Comparison of ENCODE assay signal across 14 cellular contexts in the genomic region with DNA sequence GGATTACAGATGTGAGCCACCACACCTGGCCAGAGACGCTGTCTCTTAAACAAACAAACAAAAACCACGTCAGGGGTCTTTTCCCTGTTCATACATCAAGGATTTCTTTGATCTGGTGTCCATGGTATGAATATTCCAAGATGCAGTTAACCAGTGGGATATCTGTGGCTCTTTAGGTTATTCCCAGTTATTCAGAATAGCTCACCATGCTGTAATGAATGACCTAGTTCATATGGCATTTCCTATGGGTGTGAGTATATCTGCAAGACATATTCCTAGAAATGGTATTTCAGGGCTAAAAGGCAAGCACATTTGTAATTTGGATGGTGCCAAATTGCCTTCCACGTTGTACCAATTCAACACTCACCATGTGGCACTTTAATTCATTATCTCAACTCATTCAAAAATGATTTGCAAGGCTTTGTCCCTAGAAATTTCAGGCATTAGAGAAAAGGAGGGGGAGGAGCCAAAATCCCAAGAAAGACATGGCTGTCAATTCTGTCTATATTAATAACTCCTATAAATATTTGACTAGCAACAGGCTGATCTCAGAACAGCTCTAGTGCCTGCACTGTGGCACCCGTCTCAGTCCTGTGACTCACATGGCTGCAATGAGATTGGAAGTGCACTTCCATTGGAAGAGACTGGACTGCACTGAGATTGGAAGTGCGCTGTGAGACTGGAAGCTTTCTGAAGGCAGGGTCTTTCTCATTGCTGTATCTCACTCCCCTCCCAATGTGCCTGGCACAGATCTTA. TPM values are rescaled to one million over a fixed set of nuclear protein-coding genes. Genes with fewer than 3 reads are reported as not detected.
DNase-seq lines count a peak whose midpoint lies in the region; ATAC-seq and TF ChIP-seq lines count a peak whose summit lies in the region.
"Had no signal": no experiment of that assay in that cellular context is flagged by ENCODE, and none has a peak within 500 bp of the region (broad histone marks: within the 10 kb centered on the region; RNA-seq: fewer than 3 reads in every experiment).

No MANE protein-coding gene starts in this region.

- no peak overlapping the region for H2BK120ac ChIP-seq in mesenchymal stem cell (ENCODE audit: low read depth, low read length)

- H3K4me3 Mint-ChIP-seq in chondrocyte (ENCODE audit: unreplicated experiment), result no peak overlapping the region
- H3K4me3 Mint-ChIP-seq: brain had no signal

- no peaks in the 10 kb centered on the region for H3K9me3 ChIP-seq in Panc1 (ENCODE audit: control insufficient read depth, insufficient read depth, low read depth, low read length)
- H3K9me3 ChIP-seq in mesenchymal stem cell (ENCODE audit: control insufficient read depth, low read length), result no peaks in the 10 kb centered on the region
- H3K9me3 ChIP-seq in ascending aorta, result no peaks in the 10 kb centered on the region
- H3K9me3 ChIP-seq: prostate gland, testis had no signal

- no peak overlapping the region for H2AK5ac ChIP-seq in mesenchymal stem cell (ENCODE audit: low read length, severe bottlenecking)

- peak overlapping the region; percentile 86 for H3K27ac Mint-ChIP-seq in chondrocyte (ENCODE audit: unreplicated experiment)
- H3K27ac Mint-ChIP-seq: activated T-helper 2 cell treated with anti-CD3 and anti-CD28 coated beads, Interferon-gamma antibody, Interleukin-2, Interleukin-4, amounts not matched to agents 10 μg/mL and 5 μg/mL and 100 μg/mL, durations not matched to agents 14 hours and 24 hours and 36 hours had no signal

- no peaks in the 10 kb centered on the region for H3K27me3 ChIP-seq in Panc1 (ENCODE audit: control insufficient read depth, insufficient read depth, low read length)
- no peaks in the 10 kb centered on the region for H3K27me3 ChIP-seq in mesenchymal stem cell (ENCODE audit: control insufficient read depth in 1 of 2, insufficient read depth in 1 of 2, low read length in 2 of 2)
- H3K27me3 ChIP-seq in ascending aorta, result no peaks in the 10 kb centered on the region
- H3K27me3 ChIP-seq: testis had no signal

- H3K27ac ChIP-seq in Panc1 (ENCODE audit: low read length) (no peak overlapping the region), mesenchymal stem cell (ENCODE audit: low read length, poor library complexity, severe bottlenecking) (peak overlapping the region; percentile 60), ascending aorta (no peak overlapping the region)
- H3K27ac ChIP-seq: prostate gland, testis had no signal

- H3K27me3 Mint-ChIP-seq in chondrocyte (ENCODE audit: low read depth), result no peaks in the 10 kb centered on the region

- H3K9me3 Mint-ChIP-seq in chondrocyte (ENCODE audit: low read depth), result peaks cover 4% of the 10 kb centered on the region
- H3K9me3 Mint-ChIP-seq: activated T-helper 2 cell treated with anti-CD3 and anti-CD28 coated beads, Interferon-gamma antibody, Interleukin-2, Interleukin-4, amounts not matched to agents 10 μg/mL and 5 μg/mL and 100 μg/mL, durations not matched to agents 14 hours and 24 hours and 36 hours had no signal

- in situ Hi-C loops in Panc1 (cut with HindIII; ENCODE audit: low pct_unique_long_range_greater_than_20kb, low sequenced_read_pairs), result no loop called here

- H3K36me3 ChIP-seq in Panc1 (ENCODE audit: control insufficient read depth, insufficient read depth, low read length), result no peaks in the 10 kb centered on the region
- H3K36me3 ChIP-seq in mesenchymal stem cell (ENCODE audit: control insufficient read depth in 1 of 2, insufficient read depth in 2 of 2, low read depth in 1 of 2, low read length in 2 of 2), result no peaks in the 10 kb centered on the region
- no peaks in the 10 kb centered on the region for H3K36me3 ChIP-seq in ascending aorta
- H3K36me3 ChIP-seq: prostate gland had no signal

- no peak overlapping the region for H2AFZ ChIP-seq in mesenchymal stem cell (ENCODE audit: low read depth, low read length)

- H3K4ac ChIP-seq in mesenchymal stem cell (ENCODE audit: low read depth in 1 of 2, low read length in 2 of 2), result no peak overlapping the region

- H3K4me1 Mint-ChIP-seq in chondrocyte (ENCODE audit: low read depth), result peaks cover 23% of the 10 kb centered on the region

- intact Hi-C loops in Panc1 (cut with micrococcal nuclease; ENCODE audit: unreplicated experiment) (no loop called here), posterior vena cava (cut with DNase I) (no loop called here), ascending aorta (cut with DNase I) (no loop called here)

- no peak overlapping the region for H4K91ac ChIP-seq in mesenchymal stem cell (ENCODE audit: low read length)

- no peaks in the 10 kb centered on the region for H3K4me1 ChIP-seq in Panc1 (ENCODE audit: control insufficient read depth, insufficient read depth, low read length)
- peaks cover 6% of the 10 kb centered on the region for H3K4me1 ChIP-seq in mesenchymal stem cell (ENCODE audit: control insufficient read depth, insufficient read depth, low read depth, low read length)
- no peaks in the 10 kb centered on the region for H3K4me1 ChIP-seq in ascending aorta
- H3K4me1 ChIP-seq: prostate gland had no signal

- no peak overlapping the region for H3K9ac ChIP-seq in mesenchymal stem cell (ENCODE audit: low read length)

- CTCF ChIA-PET in Panc1 (lab: Charles Lee), result no interaction called here

- H2BK15ac ChIP-seq in mesenchymal stem cell (ENCODE audit: low read depth, poor library complexity, severe bottlenecking), result no peak overlapping the region

- TF ChIP-seq CTCF in Panc1 (IDR thresholded peaks at IDR 0.05), result no peak
- no peak for TF ChIP-seq CTCF in chondrocyte (IDR thresholded peaks at IDR 0.05)
- TF ChIP-seq CTCF in ascending aorta (IDR thresholded peaks at IDR 0.05), result no peak

- no peak overlapping the region for H2BK5ac ChIP-seq in mesenchymal stem cell (ENCODE audit: low read depth, low read length, poor library complexity, severe bottlenecking)

- no peak overlapping the region for H4K8ac ChIP-seq in mesenchymal stem cell (ENCODE audit: low read length)

- no peaks in the 10 kb centered on the region for H3K79me1 ChIP-seq in mesenchymal stem cell (replicated peaks; ENCODE audit: low read length, poor library complexity, severe bottlenecking)

- no peak overlapping the region for H3K14ac ChIP-seq in mesenchymal stem cell (ENCODE audit: low read length in 2 of 2)

- POLR2A ChIA-PET in Panc1 (lab: Charles Lee), result no interaction called here

- no peak overlapping the region for H3K23ac ChIP-seq in mesenchymal stem cell (ENCODE audit: low read length in 2 of 2)

- BruUV-seq in Panc1 (replicated peaks; lab: Mats Ljungman, UMichigan), result no TSS peak

- no peak overlapping the region for H2BK12ac ChIP-seq in mesenchymal stem cell (ENCODE audit: low read length in 2 of 2)

- DNase-seq in EL, result peak; percentile 86
- no peak for DNase-seq in Panc1 (ENCODE audit: low read depth, low spot score)
- no peak for DNase-seq in chondrocyte (ENCODE audit: low spot score)
- DNase-seq in mesenchymal stem cell, result peak; percentile 73
- no peak for DNase-seq in posterior vena cava (ENCODE audit: low spot score)
- DNase-seq in nucleus accumbens (lab: John Stamatoyannopoulos, UW), result no peak
- no peak for DNase-seq in ascending aorta (ENCODE audit: low spot score in 2 of 2)
- DNase-seq: activated CD4-positive, alpha-beta T cell treated with anti-CD3 and anti-CD28 coated beads, Interleukin-2, amount 50 U/mL, for 4 hours; effector CD8-positive, alpha-beta T cell; testis had no signal

- no peak overlapping the region for H3K18ac ChIP-seq in mesenchymal stem cell (ENCODE audit: low read depth in 1 of 2, low read length in 2 of 2)

- H3K4me3 ChIP-seq in Panc1 (ENCODE audit: low read depth in 2 of 2, low read length in 2 of 2), result no peak overlapping the region
- H3K4me3 ChIP-seq in mesenchymal stem cell (ENCODE audit: insufficient read depth in 1 of 2, low read depth in 1 of 2, low read length in 2 of 2), result no peak overlapping the region
- no peak overlapping the region for H3K4me3 ChIP-seq in ascending aorta
- H3K4me3 ChIP-seq: prostate gland, testis had no signal

- WGBS in mesenchymal stem cell, result 18% methylated on average over 1 of the region's 5 CpGs

- ATAC-seq in Panc1, result peak; percentile 60; the same call in 1 of the 2 replicates
- no peak for ATAC-seq in HG03378 (IDR thresholded peaks at IDR 0.05; ENCODE audit: unreplicated experiment)

- no peaks in the 10 kb centered on the region for H3K36me3 Mint-ChIP-seq in chondrocyte (ENCODE audit: low read depth)
- H3K36me3 Mint-ChIP-seq: brain had no signal

- no peak overlapping the region for H3K4me2 ChIP-seq in mesenchymal stem cell (ENCODE audit: low read length, poor library complexity, severe bottlenecking)

RNA-seq across cellular contexts. Expression of a gene that starts 6.0 kb away (rescaled TPM):
- total RNA-seq in Panc1 (2021; ENCODE audit: unreplicated experiment) (316 TPM), chondrocyte (111 to 156 TPM (median 152 TPM) in 3 replicates), posterior vena cava (10 to 100 TPM; 19.1 to 24.8 TPM), ascending aorta (16.8 TPM)
- 199 TPM for polyA plus RNA-seq in Panc1 (2012; ENCODE audit: insufficient read length)
- polyA plus RNA-seq in mesenchymal stem cell (2013, experiment 1 of 2), result 158 TPM
- polyA plus RNA-seq in mesenchymal stem cell (2013, experiment 2 of 2), result 158 TPM

RNA-seq across cellular contexts. Expression of a gene that starts 36.7 kb away (rescaled TPM):
- total RNA-seq in Panc1 (2021; ENCODE audit: unreplicated experiment) (30.9 TPM), chondrocyte (13.4 to 15.1 TPM (median 14.5 TPM) in 3 replicates), posterior vena cava (1 to 10 TPM; 5.9 to 7.1 TPM), ascending aorta (6.9 TPM)
- 28.7 TPM for polyA plus RNA-seq in Panc1 (2012; ENCODE audit: insufficient read length)
- polyA plus RNA-seq in mesenchymal stem cell (2013, experiment 1 of 2), result 10.5 TPM
- 10.0 TPM for polyA plus RNA-seq in mesenchymal stem cell (2013, experiment 2 of 2)

RNA-seq across cellular contexts. Expression of a gene that starts 53.0 kb away (rescaled TPM):
- total RNA-seq in Panc1 (2021; ENCODE audit: unreplicated experiment), result 12.2 TPM
- 3.1 TPM for polyA plus RNA-seq in Panc1 (2012; ENCODE audit: insufficient read length)
- total RNA-seq in chondrocyte, result 0.80 to 2.9 TPM (median 1.2 TPM) in 3 replicates
- 0.73 TPM for polyA plus RNA-seq in mesenchymal stem cell (2013, experiment 1 of 2)
- 0.89 TPM for polyA plus RNA-seq in mesenchymal stem cell (2013, experiment 2 of 2)
- total RNA-seq in posterior vena cava, result not detected
- total RNA-seq in ascending aorta, result not detected

Comparison
In these comparisons a context has a peak if more than half of its experiments do, and no peak if none do; other contexts are left out.
1. DNase-seq: peak in EL (single experiment) and mesenchymal stem cell (single experiment); none in Panc1 (single experiment), chondrocyte (single experiment), posterior vena cava (single experiment), nucleus accumbens (0 of 56) and ascending aorta (0 of 2).